Comparison of ENCODE assay signal across 13 cellular contexts in the genomic region with DNA sequence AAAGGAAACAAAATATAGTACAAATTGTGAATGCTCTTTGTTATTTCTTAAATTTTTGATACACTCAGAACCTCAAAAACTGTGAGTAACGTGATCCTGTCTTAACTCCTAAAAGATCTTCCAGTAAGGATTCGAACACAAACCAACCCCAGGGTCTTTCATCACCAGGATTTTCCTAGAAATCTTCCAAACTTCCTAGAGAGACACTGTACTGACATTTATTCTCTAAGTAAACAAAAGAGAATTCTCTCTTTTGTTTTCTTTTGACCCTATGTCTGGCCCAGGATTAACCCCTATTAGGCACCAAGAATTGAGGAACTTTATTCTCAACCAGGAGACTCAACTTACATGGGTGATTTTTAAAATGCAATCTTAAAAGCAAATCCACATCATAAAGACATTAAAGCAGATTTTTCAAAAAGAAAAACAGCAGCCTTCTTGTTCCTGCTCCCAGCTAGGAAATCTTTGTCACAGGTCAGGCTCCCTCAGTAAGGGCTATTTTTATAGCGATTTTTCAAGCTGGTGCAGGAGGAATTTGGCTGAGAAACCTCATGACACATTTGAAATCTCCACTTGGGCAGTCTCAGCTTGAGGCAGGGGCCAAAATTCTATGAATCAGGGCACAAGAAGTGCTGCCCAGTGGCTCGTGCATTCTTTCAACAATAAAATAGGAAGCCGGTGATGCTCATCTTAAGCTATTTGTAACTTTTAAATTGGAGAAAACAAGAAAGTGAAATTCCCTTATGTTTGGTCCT. TPM values are rescaled to one million over a fixed set of nuclear protein-coding genes. Genes with fewer than 3 reads are reported as not detected.
DNase-seq lines count a peak whose midpoint lies in the region; ATAC-seq and TF ChIP-seq lines count a peak whose summit lies in the region.
"Had no signal": no experiment of that assay in that cellular context is flagged by ENCODE, and none has a peak within 500 bp of the region (broad histone marks: within the 10 kb centered on the region; RNA-seq: fewer than 3 reads in every experiment).

No MANE protein-coding gene starts in this region.

- no peak overlapping the region for H3K4me3 ChIP-seq in astrocyte of the spinal cord (ENCODE audit: low read depth, low read length)
- peak overlapping the region; percentile 17 for H3K4me3 ChIP-seq in left ventricle myocardium inferior
- H3K4me3 ChIP-seq in suprapubic skin, result no peak overlapping the region

- in situ Hi-C loops in astrocyte of the spinal cord (cut with HindIII; ENCODE audit: low sequenced_read_pairs), result no loop called here

- H3K9me3 ChIP-seq in left ventricle myocardium inferior (replicated peaks) (no peaks in the 10 kb centered on the region), suprapubic skin (no peaks in the 10 kb centered on the region)

- H3K4me1 ChIP-seq in left ventricle myocardium inferior, result peaks cover 20% of the 10 kb centered on the region
- no peaks in the 10 kb centered on the region for H3K4me1 ChIP-seq in suprapubic skin

- H3K4me1 Mint-ChIP-seq in T-helper 2 cell treated with Interferon-gamma antibody and Interleukin-4, amounts not matched to agents 5 μg/mL and 100 μg/mL, for 36 hours (ENCODE audit: low read depth), result peaks cover 11% of the 10 kb centered on the region

- DNase-seq in HS-27A (ENCODE audit: low read depth) (peak; percentile 14), astrocyte of the spinal cord (ENCODE audit: low read depth, low spot score) (peak; percentile 38), left ventricle myocardium inferior (no peak), suprapubic skin (ENCODE audit: low spot score in 2 of 2) (peak in 1 of 2 donors; percentile 20), NCI-H2107 treated with DMSO at 0.1 percent for 48 hours (lab: John Stamatoyannopoulos, UW; ENCODE audit: unreplicated experiment) (no peak)
- no peak for DNase-seq in activated CD4-positive, alpha-beta T cell treated with anti-CD3 and anti-CD28 coated beads for 1 hour
- no peak for DNase-seq in T-helper 2 cell treated with Interferon-gamma antibody and Interleukin-4, amounts not matched to agents 5 μg/mL and 100 μg/mL, for 36 hours (ENCODE audit: low spot score)
- DNase-seq: activated CD4-positive, alpha-beta T cell treated with anti-CD3 and anti-CD28 coated beads for 4 hours; activated naive CD4-positive, alpha-beta T cell treated with anti-CD3 and anti-CD28 coated beads, Interleukin-2, amount 10 ng/mL, durations not matched to agents 7 days and 5 days; NCI-H1694; posterior cingulate gyrus; SHP77 had no signal

- intact Hi-C loops in left ventricle myocardium inferior (cut with micrococcal nuclease), result no loop called here

- TF ChIP-seq EP300 in suprapubic skin (IDR thresholded peaks at IDR 0.05), result no peak

- H3K27ac ChIP-seq in left ventricle myocardium inferior (replicated peaks) (peak overlapping the region; percentile 92), suprapubic skin (peak overlapping the region; percentile 53)

- H3K27me3 Mint-ChIP-seq in T-helper 2 cell treated with Interferon-gamma antibody and Interleukin-4, amounts not matched to agents 5 μg/mL and 100 μg/mL, for 36 hours (ENCODE audit: low read depth), result peaks cover 6% of the 10 kb centered on the region

- H3K36me3 ChIP-seq in left ventricle myocardium inferior (no peaks in the 10 kb centered on the region), suprapubic skin (no peaks in the 10 kb centered on the region)

- H3K9me3 Mint-ChIP-seq in T-helper 2 cell treated with Interferon-gamma antibody and Interleukin-4, amounts not matched to agents 5 μg/mL and 100 μg/mL, for 36 hours, result no peaks in the 10 kb centered on the region
- H3K9me3 Mint-ChIP-seq: activated naive CD4-positive, alpha-beta T cell treated with anti-CD3 and anti-CD28 coated beads, Interleukin-2, amount 10 ng/mL, durations not matched to agents 7 days and 5 days had no signal

- no peak for ATAC-seq in GM19463 (IDR thresholded peaks at IDR 0.05; ENCODE audit: unreplicated experiment)

- H3K4me3 Mint-ChIP-seq in T-helper 2 cell treated with Interferon-gamma antibody and Interleukin-4, amounts not matched to agents 5 μg/mL and 100 μg/mL, for 36 hours, result no peak overlapping the region
- H3K4me3 Mint-ChIP-seq: activated naive CD4-positive, alpha-beta T cell treated with anti-CD3 and anti-CD28 coated beads, Interleukin-2, amount 10 ng/mL, durations not matched to agents 7 days and 5 days had no signal

- TF ChIP-seq CTCF in astrocyte of the spinal cord (IDR thresholded peaks at IDR 0.05; ENCODE audit: low read depth, low read length) (no peak), left ventricle myocardium inferior (IDR thresholded peaks at IDR 0.05; ENCODE audit: borderline replicate concordance) (no peak), suprapubic skin (IDR thresholded peaks at IDR 0.05) (no peak)

- no peaks in the 10 kb centered on the region for H3K36me3 Mint-ChIP-seq in T-helper 2 cell treated with Interferon-gamma antibody and Interleukin-4, amounts not matched to agents 5 μg/mL and 100 μg/mL, for 36 hours (ENCODE audit: low read depth)
- H3K36me3 Mint-ChIP-seq: activated naive CD4-positive, alpha-beta T cell treated with anti-CD3 and anti-CD28 coated beads, Interleukin-2, amount 10 ng/mL, durations not matched to agents 7 days and 5 days had no signal

- H3K27me3 ChIP-seq in left ventricle myocardium inferior (ENCODE audit: low read depth) (no peaks in the 10 kb centered on the region), suprapubic skin (no peaks in the 10 kb centered on the region)

- WGBS in suprapubic skin, result 60% methylated on average over 5 of the region's 5 CpGs

- H3K27ac Mint-ChIP-seq in T-helper 2 cell treated with Interferon-gamma antibody and Interleukin-4, amounts not matched to agents 5 μg/mL and 100 μg/mL, for 36 hours, result no peak overlapping the region
- H3K27ac Mint-ChIP-seq: activated naive CD4-positive, alpha-beta T cell treated with anti-CD3 and anti-CD28 coated beads, Interleukin-2, amount 10 ng/mL, durations not matched to agents 7 days and 5 days had no signal

- TF ChIP-seq POLR2A in suprapubic skin (IDR thresholded peaks at IDR 0.05), result no peak

RNA-seq across cellular contexts. Expression of a gene that starts 6.2 kb away (rescaled TPM):
- 41.2 TPM for total RNA-seq in left ventricle myocardium inferior
- total RNA-seq in suprapubic skin, result 100 to 1,000 TPM; 132 to 446 (median 158) TPM

RNA-seq across cellular contexts. Expression of a gene that starts 51.3 kb away (rescaled TPM):
- total RNA-seq in left ventricle myocardium inferior (0.69 TPM), suprapubic skin (1 to 10 TPM in 2 of 4 donors, under 1 TPM in 2; 0.52 to 2.7 (median 1.6) TPM)

Comparison
In these comparisons a context has a peak if more than half of its experiments do, and no peak if none do; other contexts are left out.
1. DNase-seq: peak in HS-27A (single experiment) and astrocyte of the spinal cord (single experiment); none in left ventricle myocardium inferior (single experiment), activated CD4-positive, alpha-beta T cell treated with anti-CD3 and anti-CD28 coated beads for 1 hour (single experiment), NCI-H2107 treated with DMSO at 0.1 percent for 48 hours (single experiment) and T-helper 2 cell treated with Interferon-gamma antibody and Interleukin-4, amounts not matched to agents 5 μg/mL and 100 μg/mL, for 36 hours (single experiment).